1 cellular context compared by ENCODE assay signal in the genomic region with DNA sequence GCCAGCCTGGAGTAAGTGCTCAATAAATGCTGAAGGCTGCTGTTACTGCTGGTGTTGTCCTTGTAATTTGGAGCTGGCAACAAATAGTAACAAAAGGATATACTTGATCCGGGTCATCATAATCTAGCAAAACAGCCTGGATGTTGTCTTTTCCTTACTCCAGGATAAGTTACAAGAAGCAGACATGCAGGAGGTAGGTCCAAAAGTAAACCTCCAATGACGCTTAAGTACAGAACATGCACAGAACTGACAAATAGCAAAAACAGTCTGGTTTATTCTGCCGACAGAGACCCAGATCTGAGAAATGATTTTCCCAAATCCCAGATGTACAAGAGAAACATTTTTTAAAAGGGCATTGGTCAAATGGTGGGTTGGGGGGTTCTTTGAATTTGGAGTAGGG.
TF ChIP-seq lines count a peak whose summit lies in the region.

No MANE protein-coding gene starts in this region.

TF ChIP-seq in GM23338, 12 proteins besides CTCF, POLR2A, EP300 and RAD21 (continued from another document):
- TF ChIP-seq EZH2phosphoT487 (IDR thresholded peaks at IDR 0.05; ENCODE audit: unreplicated experiment): no peak
- no peak for TF ChIP-seq ZNF114 (CRISPR knock-in tag; IDR thresholded peaks at IDR 0.05)
